Comparison of ENCODE assay signal across 10 cellular contexts in the genomic region with DNA sequence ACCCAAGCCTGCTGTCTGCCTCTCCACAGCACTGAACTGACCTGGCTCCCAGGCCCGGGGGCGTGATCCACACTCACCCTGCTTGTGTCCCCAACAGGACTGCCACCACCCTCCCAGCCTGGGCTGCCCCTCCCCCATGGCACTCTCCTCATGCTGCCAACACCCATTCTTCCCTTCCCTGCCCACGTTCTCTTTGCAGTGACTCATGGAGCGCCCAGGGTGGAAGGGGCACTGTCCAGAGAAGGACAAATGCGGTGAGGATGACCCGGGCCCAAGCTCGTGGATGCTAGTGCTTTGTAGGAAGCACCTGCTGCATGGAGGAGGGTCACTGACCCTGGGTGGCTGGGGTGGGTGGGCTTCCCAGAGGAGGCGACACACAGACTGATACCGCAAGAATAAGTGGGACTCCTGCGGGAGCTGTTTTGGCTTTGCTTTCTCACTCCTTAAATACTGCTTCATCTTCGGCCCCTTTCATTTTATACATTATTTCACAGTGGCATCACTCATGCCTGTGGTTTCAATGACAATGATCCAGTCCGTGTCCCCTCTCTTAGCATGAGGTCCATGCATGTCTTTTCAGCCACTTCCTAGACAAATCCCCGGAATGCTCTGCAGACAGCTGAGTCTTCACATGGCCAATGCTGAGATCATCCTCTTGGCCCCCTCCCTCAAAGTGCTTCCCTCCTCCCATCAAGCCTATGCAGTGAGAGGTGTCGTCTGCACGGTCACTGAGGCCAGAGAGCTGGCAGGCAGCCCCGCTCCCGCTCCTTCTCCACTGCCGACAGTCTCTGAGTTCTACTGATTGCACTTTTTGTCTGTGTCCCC. TPM values are rescaled to one million over a fixed set of nuclear protein-coding genes. Genes with fewer than 3 reads are reported as not detected.
DNase-seq lines count a peak whose midpoint lies in the region; ATAC-seq and TF ChIP-seq lines count a peak whose summit lies in the region.
"Had no signal": no experiment of that assay in that cellular context is flagged by ENCODE, and none has a peak within 500 bp of the region (broad histone marks: within the 10 kb centered on the region; RNA-seq: fewer than 3 reads in every experiment).

No MANE protein-coding gene starts in this region.

- CTCF ChIA-PET in CD8-positive, alpha-beta memory T cell (lab: Charles Lee) = interaction anchor here (1.3 to 2.5 kb wide), 3 partner anchors 13 to 20 kb away, joined by 4 to 9 read pairs (median 5); no protein-coding TSS in a partner anchor
- CTCF ChIA-PET in HCT116 (lab: Charles Lee) (no interaction called here), GM10248 (lab: Yijun Ruan, JAX) (interaction anchor here (0.7 to 1.4 kb wide), 3 partner anchors 15 to 23 kb away, joined by 3 to 4 read pairs (median 3); no protein-coding TSS in a partner anchor)

- TF ChIP-seq POLR2A in HCT116 (IDR thresholded peaks at IDR 0.05; ENCODE audit: borderline replicate concordance, extremely low read depth, insufficient read depth, insufficient read length) (no peak), body of pancreas (IDR thresholded peaks at IDR 0.05) (no peak)

- RAD21 ChIA-PET in HCT116 (lab: Charles Lee; ENCODE audit: low non-redundant PET in 1 of 2, low total read pairs in 2 of 2, uncharacterized antibody in 2 of 2, unreplicated experiment in 2 of 2) = no interaction called here

- POLR2A ChIA-PET in CD8-positive, alpha-beta memory T cell (lab: Charles Lee) = interaction anchor here (0.6 to 1.7 kb wide), 2 partner anchors 16 to 17 kb away, joined by 3 to 5 read pairs; a partner anchor contains a TSS
- POLR2A ChIA-PET in HCT116 (lab: Charles Lee) = no interaction called here
- POLR2A ChIA-PET in GM10248 (lab: Yijun Ruan, JAX) = interaction anchor here (1.0 to 1.3 kb wide), 3 partner anchors 13 to 55 kb away, joined by 3 to 14 read pairs (median 6); no protein-coding TSS in a partner anchor

- H3K27ac Mint-ChIP-seq in CD8-positive, alpha-beta memory T cell = peak overlapping the region; percentile 95 to 99 (median 97)
- peak overlapping the region; percentile 93 for H3K27ac Mint-ChIP-seq in activated naive CD8-positive, alpha-beta T cell

- peak overlapping the region; percentile 45 for H3K4me3 ChIP-seq in CD8-positive, alpha-beta memory T cell (ENCODE audit: low read length)
- H3K4me3 ChIP-seq in HCT116 (replicated peaks in 1 of 2; ENCODE audit: low read depth in 1 of 2, low read length in 2 of 2) = peak overlapping the region in 1 of 2 experiments; percentile 39; a peak in 2 of 4 replicates
- no peak overlapping the region for H3K4me3 ChIP-seq in neuronal stem cell (ENCODE audit: low read length in 2 of 2)
- H3K4me3 ChIP-seq in body of pancreas = no peak overlapping the region
- H3K4me3 ChIP-seq: prostate gland had no signal

- no peak for TF ChIP-seq RAD21 in HCT116 (IDR thresholded peaks at IDR 0.05; ENCODE audit: low read depth)

- peaks cover 77% of the 10 kb centered on the region for H3K4me1 ChIP-seq in CD8-positive, alpha-beta memory T cell (ENCODE audit: insufficient read depth, low read length)
- H3K4me1 ChIP-seq in HCT116 (ENCODE audit: control insufficient read depth in 1 of 2, insufficient read depth in 2 of 2, low read length in 2 of 2) (peaks cover 16 to 24% of the 10 kb centered on the region in 2 experiments), neuronal stem cell (ENCODE audit: control insufficient read depth in 2 of 2, insufficient read depth in 1 of 2, low read depth in 1 of 2, low read length in 2 of 2) (peaks cover 2 to 15% of the 10 kb centered on the region in 2 donors), body of pancreas (no peaks in the 10 kb centered on the region)
- H3K4me1 ChIP-seq: prostate gland had no signal

- H2BK120ac ChIP-seq in neuronal stem cell (ENCODE audit: low read depth, low read length) = no peak overlapping the region

- TF ChIP-seq CTCF in HCT116 (IDR thresholded peaks at IDR 0.05 in 2 of 3, conservative IDR thresholded peaks at IDR 0.05 in 1 of 3; ENCODE audit: borderline replicate concordance in 1 of 3, insufficient read depth in 1 of 3, low read depth in 2 of 3, low read length in 2 of 3) (no peak), body of pancreas (IDR thresholded peaks at IDR 0.05) (no peak), GM10248 (IDR thresholded peaks at IDR 0.05; ENCODE audit: control extremely low read depth, extremely low read depth, low read depth, missing control alignments) (no peak)

- H3K27me3 ChIP-seq in CD8-positive, alpha-beta memory T cell (ENCODE audit: insufficient read depth, low read length, poor library complexity, severe bottlenecking) = no peaks in the 10 kb centered on the region
- H3K27me3 ChIP-seq in HCT116 (ENCODE audit: insufficient read depth, low read length) (no peaks in the 10 kb centered on the region), neuronal stem cell (ENCODE audit: control insufficient read depth in 3 of 3, insufficient read depth in 3 of 3, low read depth in 1 of 3, low read length in 3 of 3) (no peaks in the 10 kb centered on the region), body of pancreas (no peaks in the 10 kb centered on the region)

- H3K4me3 Mint-ChIP-seq in CD8-positive, alpha-beta memory T cell = peak overlapping the region in 6 of 7 donors; percentile 66 to 81 (median 75)
- H3K4me3 Mint-ChIP-seq in activated naive CD8-positive, alpha-beta T cell = peak overlapping the region; percentile 74

- no peaks in the 10 kb centered on the region for H3K9me2 ChIP-seq in HCT116 (ENCODE audit: insufficient read depth)

- ATAC-seq in HCT116 (peak; percentile 61; the same call in 1 of the 2 replicates), GM19395 (IDR thresholded peaks at IDR 0.05; ENCODE audit: unreplicated experiment) (no peak), body of pancreas (no peak)

- DNase-seq in CD8-positive, alpha-beta memory T cell = no peak
- DNase-seq in HCT116 (ENCODE audit: low read depth, low spot score) = no peak
- no peak for DNase-seq in neuronal stem cell (ENCODE audit: low spot score)
- DNase-seq in NCI-H446 treated with DMSO at 0.1 percent for 48 hours (lab: John Stamatoyannopoulos, UW) = no peak
- DNase-seq in body of pancreas = no peak
- no peak for DNase-seq in GM10248 (ENCODE audit: extremely low spot score)
- DNase-seq: NCI-H446 had no signal

- H4K91ac ChIP-seq in neuronal stem cell (ENCODE audit: low read depth, low read length, poor library complexity) = no peak overlapping the region

- H3K9ac ChIP-seq in HCT116 (ENCODE audit: low read length) (no peak overlapping the region; the same call in 1 of the 2 replicates), neuronal stem cell (ENCODE audit: low read depth, low read length, poor library complexity) (peak overlapping the region; percentile 15)

- H2AFZ ChIP-seq in HCT116 (ENCODE audit: low read depth, low read length, poor library complexity, severe bottlenecking) (no peak overlapping the region), neuronal stem cell (ENCODE audit: low read length) (peak overlapping the region; percentile 42)

- no peaks in the 10 kb centered on the region for H3K9me3 ChIP-seq in CD8-positive, alpha-beta memory T cell (ENCODE audit: low read length)
- H3K9me3 ChIP-seq in HCT116 (ENCODE audit: control insufficient read depth in 1 of 2, insufficient read depth in 1 of 2, low read depth in 1 of 2, low read length in 2 of 2) (no peaks in the 10 kb centered on the region), neuronal stem cell (replicated peaks in 1 of 2; ENCODE audit: control insufficient read depth in 2 of 2, insufficient read depth in 1 of 2, low read depth in 1 of 2, low read length in 2 of 2) (peaks cover 0 to 17% of the 10 kb centered on the region in 2 donors), body of pancreas (no peaks in the 10 kb centered on the region)
- H3K9me3 ChIP-seq: prostate gland had no signal

- H3K36me3 ChIP-seq in CD8-positive, alpha-beta memory T cell (ENCODE audit: insufficient read depth, low read length) = no peaks in the 10 kb centered on the region
- H3K36me3 ChIP-seq in HCT116 (ENCODE audit: control insufficient read depth in 1 of 2, insufficient read depth in 2 of 2, low read length in 2 of 2) (no peaks in the 10 kb centered on the region), neuronal stem cell (replicated peaks in 1 of 2; ENCODE audit: control insufficient read depth in 2 of 2, insufficient read depth in 2 of 2, low read length in 2 of 2) (no peaks in the 10 kb centered on the region), body of pancreas (replicated peaks in 1 of 2; ENCODE audit: insufficient read depth in 1 of 2, low read depth in 2 of 2) (no peaks in the 10 kb centered on the region)
- H3K36me3 ChIP-seq: prostate gland had no signal

- H3K79me2 ChIP-seq in HCT116 (ENCODE audit: insufficient read depth, low read length) = no peaks in the 10 kb centered on the region

- H3K36me3 Mint-ChIP-seq in CD8-positive, alpha-beta memory T cell = no peaks in the 10 kb centered on the region
- H3K36me3 Mint-ChIP-seq in activated naive CD8-positive, alpha-beta T cell = no peaks in the 10 kb centered on the region

- intact Hi-C loops in HCT116 (cut with micrococcal nuclease) = no loop called here
- intact Hi-C loops in body of pancreas (cut with DNase I) = no loop called here

- H3K14ac ChIP-seq in neuronal stem cell (ENCODE audit: low read length) = peak overlapping the region; percentile 65

- no peaks in the 10 kb centered on the region for H3K9me3 Mint-ChIP-seq in CD8-positive, alpha-beta memory T cell
- no peaks in the 10 kb centered on the region for H3K9me3 Mint-ChIP-seq in activated naive CD8-positive, alpha-beta T cell (ENCODE audit: low read depth)

- H3K27me3 Mint-ChIP-seq in CD8-positive, alpha-beta memory T cell = no peaks in the 10 kb centered on the region
- H3K27me3 Mint-ChIP-seq in activated naive CD8-positive, alpha-beta T cell = no peaks in the 10 kb centered on the region

- peaks cover 57 to 60% (median 60%) of the 10 kb centered on the region in 3 donors for H3K4me1 Mint-ChIP-seq in CD8-positive, alpha-beta memory T cell
- peaks cover 79% of the 10 kb centered on the region for H3K4me1 Mint-ChIP-seq in activated naive CD8-positive, alpha-beta T cell (ENCODE audit: low read depth)

- no CpG with 5 or more reads among the region's 18 CpGs for WGBS in neuronal stem cell (ENCODE audit: extremely low coverage in 2 of 2, insufficient read length in 2 of 2, insufficient replicate concordance in 1 of 2), 2 donors
- WGBS in body of pancreas, 2 donors = 86 to 96% methylated on average over 15 to 18 of the region's 18 CpGs

- peak overlapping the region; percentile 24 for H2BK12ac ChIP-seq in neuronal stem cell (ENCODE audit: low read length)

- H2AK5ac ChIP-seq in neuronal stem cell (ENCODE audit: low read depth, low read length) = peak overlapping the region; percentile 29

- H3K27ac ChIP-seq in CD8-positive, alpha-beta memory T cell (ENCODE audit: low read depth, low read length) = peak overlapping the region; percentile 51
- no peak overlapping the region for H3K27ac ChIP-seq in HCT116 (ENCODE audit: low read depth, low read length)
- H3K27ac ChIP-seq in neuronal stem cell (replicated peaks; ENCODE audit: low read length) = no peak overlapping the region
- H3K27ac ChIP-seq in body of pancreas = peak overlapping the region in 2 of 4 donors; percentile 7 to 36
- H3K27ac ChIP-seq: prostate gland had no signal

- no peak overlapping the region for H3K4ac ChIP-seq in neuronal stem cell (ENCODE audit: low read length)

- H3K23ac ChIP-seq in neuronal stem cell (ENCODE audit: low read depth, low read length, poor library complexity) = peak overlapping the region; percentile 6

- H2BK5ac ChIP-seq in neuronal stem cell (ENCODE audit: low read length) = no peak overlapping the region

- no TSS peak for BruUV-seq in HCT116 (replicated peaks; lab: Mats Ljungman, UMichigan)

- H4K8ac ChIP-seq in neuronal stem cell (ENCODE audit: low read depth, low read length) = peak overlapping the region; percentile 58

- H4K20me1 ChIP-seq in HCT116 (ENCODE audit: insufficient read depth) = no peaks in the 10 kb centered on the region

- H3K18ac ChIP-seq in neuronal stem cell (ENCODE audit: low read length) = peak overlapping the region; percentile 79

- H3K4me2 ChIP-seq in HCT116 (ENCODE audit: low read length) (peak overlapping the region; percentile 72), neuronal stem cell (ENCODE audit: insufficient read depth, low read length, poor library complexity, severe bottlenecking) (no peak overlapping the region)

- no peaks in the 10 kb centered on the region for H3K79me1 ChIP-seq in neuronal stem cell (ENCODE audit: low read depth, low read length)

- H2BK15ac ChIP-seq in neuronal stem cell (ENCODE audit: low read length) = no peak overlapping the region

RNA-seq across cellular contexts. Expression of a gene that starts 17.6 kb away (rescaled TPM):
- total RNA-seq in CD8-positive, alpha-beta memory T cell = 1 to 10 TPM; 6.8 to 7.0 TPM
- 6.0 TPM for polyA plus RNA-seq in CD8-positive, alpha-beta memory T cell
- total RNA-seq in HCT116 (2021; ENCODE audit: unreplicated experiment) = 5.4 TPM
- polyA plus RNA-seq in HCT116 (2012) = 2.6 and 2.8 TPM in 2 replicates
- polyA plus RNA-seq in neuronal stem cell (2013, experiment 1 of 2) = 5.4 TPM
- polyA plus RNA-seq in neuronal stem cell (2013, experiment 2 of 2) = 5.2 TPM
- total RNA-seq in body of pancreas = 1 to 10 TPM; 1.0 to 1.6 TPM
